ENCODE assay signal across 25 cellular contexts in the genomic region with DNA sequence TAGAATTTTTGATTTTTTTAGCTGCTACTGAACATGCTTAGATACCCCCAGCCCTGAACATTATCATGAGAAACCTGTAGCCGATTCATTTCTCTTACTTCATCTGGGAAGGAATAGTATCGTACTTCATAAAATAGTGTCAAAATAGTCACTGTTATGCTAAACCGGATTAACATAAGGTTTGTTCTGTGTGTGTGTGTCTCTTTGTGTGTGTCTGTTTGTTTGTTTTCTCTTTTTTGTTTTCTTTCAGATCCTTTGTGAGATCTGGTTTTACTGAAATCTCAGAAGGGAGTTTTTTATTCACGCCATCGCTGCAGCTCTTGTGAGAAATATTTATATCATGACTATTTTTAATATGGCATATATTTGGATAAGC. TPM values are rescaled to one million over a fixed set of nuclear protein-coding genes. Genes with fewer than 3 reads are reported as not detected.
DNase-seq lines count a peak whose midpoint lies in the region; ATAC-seq, FAIRE-seq and TF ChIP-seq lines count a peak whose summit lies in the region.
"Had no signal": no experiment of that assay in that cellular context is flagged by ENCODE, and none has a peak within 500 bp of the region (broad histone marks: within the 10 kb centered on the region; RNA-seq: fewer than 3 reads in every experiment).

No MANE protein-coding gene starts in this region.

- H3K4me3 ChIP-seq in ACC112 (ENCODE audit: low read depth, low read length) (peak overlapping the region; percentile 65; the same call in 1 of the 2 replicates), astrocyte (ENCODE audit: insufficient read depth, low read depth, low read length) (no peak overlapping the region), iPS-15b (ENCODE audit: low read depth, low read length) (peak overlapping the region; percentile 2), psoas muscle (peak overlapping the region; percentile 54)
- H3K4me3 ChIP-seq: pancreas had no signal

- no peak for FAIRE-seq in astrocyte (lab: Jason Lieb, UNC)
- FAIRE-seq: pancreas, small intestine had no signal

- no peaks in the 10 kb centered on the region for H3K9me3 Mint-ChIP-seq in astrocyte (ENCODE audit: unreplicated experiment)

- no peak overlapping the region for H3K4me3 Mint-ChIP-seq in astrocyte (ENCODE audit: unreplicated experiment)

- 37 to 48% (median 38%) methylated on average over 5 of the region's 5 CpGs for WGBS in psoas muscle, 3 donors

- H3K9ac ChIP-seq in astrocyte (ENCODE audit: low read length): no peak overlapping the region
- H3K9ac ChIP-seq in iPS-15b (ENCODE audit: low read depth, low read length): no peak overlapping the region
- H3K9ac ChIP-seq: GM23248 had no signal

- H3K36me3 Mint-ChIP-seq in astrocyte (ENCODE audit: low read depth, unreplicated experiment): peaks cover 2% of the 10 kb centered on the region
- H3K36me3 Mint-ChIP-seq: CD4-positive, CD25-positive, alpha-beta regulatory T cell had no signal

- H3K36me3 ChIP-seq in ACC112 (ENCODE audit: insufficient read depth, low read length) (no peaks in the 10 kb centered on the region), astrocyte (ENCODE audit: insufficient read depth, low read length) (no peaks in the 10 kb centered on the region), iPS-15b (ENCODE audit: control insufficient read depth, insufficient read depth, low read length) (no peaks in the 10 kb centered on the region), psoas muscle (ENCODE audit: insufficient read depth in 1 of 2, low read depth in 1 of 2) (no peaks in the 10 kb centered on the region)
- H3K36me3 ChIP-seq: pancreas, WERI-Rb-1 had no signal

- intact Hi-C loops in psoas muscle (cut with DNase I): no loop called here

- peaks cover 8% of the 10 kb centered on the region; the same call in 1 of the 2 replicates for H3K27me3 ChIP-seq in ACC112 (ENCODE audit: insufficient read depth, low read length)
- peaks cover 8% of the 10 kb centered on the region for H3K27me3 ChIP-seq in astrocyte (ENCODE audit: insufficient read depth, low read length)
- H3K27me3 ChIP-seq in iPS-15b (ENCODE audit: control insufficient read depth, insufficient read depth, low read length): peaks cover 28% of the 10 kb centered on the region
- H3K27me3 ChIP-seq in psoas muscle (ENCODE audit: insufficient read depth in 3 of 3, low read length in 2 of 3): no peaks in the 10 kb centered on the region
- H3K27me3 ChIP-seq: pancreas had no signal

- H3K27ac ChIP-seq in ACC112 (ENCODE audit: low read depth, low read length): no peak overlapping the region
- no peak overlapping the region for H3K27ac ChIP-seq in astrocyte (ENCODE audit: low read depth, low read length)
- peak overlapping the region; percentile 58 for H3K27ac ChIP-seq in psoas muscle
- H3K27ac ChIP-seq: foreskin keratinocyte, GM23248, pancreas, WERI-Rb-1 had no signal

- H3K4me1 ChIP-seq in ACC112 (ENCODE audit: control insufficient read depth, insufficient read depth, low read length, unreplicated experiment): peaks cover 9% of the 10 kb centered on the region
- H3K4me1 ChIP-seq in astrocyte (ENCODE audit: insufficient read depth, low read length): peaks cover 8% of the 10 kb centered on the region
- peaks cover 41% of the 10 kb centered on the region for H3K4me1 ChIP-seq in iPS-15b (ENCODE audit: control insufficient read depth, insufficient read depth, low read length)
- peaks cover 5% of the 10 kb centered on the region for H3K4me1 ChIP-seq in psoas muscle
- H3K4me1 ChIP-seq: foreskin keratinocyte, pancreas had no signal

- H3K79me2 ChIP-seq in ACC112 (ENCODE audit: control insufficient read depth, insufficient read depth, low read length, unreplicated experiment) (no peaks in the 10 kb centered on the region), astrocyte (ENCODE audit: insufficient read depth, low read length) (no peaks in the 10 kb centered on the region)

- peak overlapping the region; percentile 76 for H3K4me2 ChIP-seq in astrocyte (ENCODE audit: low read length)

- H3K27ac Mint-ChIP-seq in astrocyte (ENCODE audit: unreplicated experiment): no peak overlapping the region
- H3K27ac Mint-ChIP-seq: CD4-positive, CD25-positive, alpha-beta regulatory T cell had no signal

- ATAC-seq in psoas muscle (no peak), HG02623 (IDR thresholded peaks at IDR 0.05; ENCODE audit: unreplicated experiment) (no peak)
- ATAC-seq: foreskin keratinocyte, left ventricle myocardium superior, pancreas had no signal

- DNase-seq in astrocyte (ENCODE audit: low read depth) (no peak), psoas muscle (no peak), NCI-H226 (no peak), AG08396 (ENCODE audit: low spot score) (no peak)
- no peak for DNase-seq in stimulated activated CD4-positive, alpha-beta T cell treated with anti-CD3 and anti-CD28 coated beads, Interleukin-4, amount 100 ng/mL, for 24 hours
- DNase-seq: activated CD4-positive, alpha-beta T cell treated with anti-CD3 and anti-CD28 coated beads, Interleukin-2, amount 50 U/mL, for 4 hours; activated naive CD4-positive, alpha-beta T cell; activated T-cell treated with anti-CD3 and anti-CD28 coated beads for 4 hours; CD4-positive, CD25-positive, alpha-beta regulatory T cell; foreskin keratinocyte; KG1; left ventricle myocardium superior; NCI-H1048; NCI-H2081 treated with DMSO at 0.1 percent for 48 hours; NCI-H526; pancreas; Right ventricle myocardium superior; small intestine; WERI-Rb-1 had no signal

- TF ChIP-seq CTCF in astrocyte (IDR thresholded peaks at IDR 0.05; ENCODE audit: insufficient read depth, low read depth, low read length) (no peak), psoas muscle (IDR thresholded peaks at IDR 0.05) (no peak)

- peaks cover 8% of the 10 kb centered on the region for H3K27me3 Mint-ChIP-seq in astrocyte (ENCODE audit: low read depth, unreplicated experiment)

- H4K20me1 ChIP-seq in astrocyte (ENCODE audit: insufficient read depth, low read length): no peaks in the 10 kb centered on the region

- H3K4me1 Mint-ChIP-seq in astrocyte (ENCODE audit: low read depth, unreplicated experiment): peaks cover 6% of the 10 kb centered on the region

- H3K9me3 ChIP-seq in astrocyte (ENCODE audit: insufficient read depth, low read depth, low read length) (no peaks in the 10 kb centered on the region), iPS-15b (ENCODE audit: control insufficient read depth, insufficient read depth, low read length) (no peaks in the 10 kb centered on the region), psoas muscle (no peaks in the 10 kb centered on the region)
- H3K9me3 ChIP-seq: pancreas had no signal

- no peak overlapping the region for H2AFZ ChIP-seq in ACC112 (ENCODE audit: low read length, unreplicated experiment)
- no peak overlapping the region for H2AFZ ChIP-seq in astrocyte (ENCODE audit: low read depth, low read length)

RNA-seq across cellular contexts. Expression of a gene that starts 0.8 kb away (rescaled TPM):
- total RNA-seq in astrocyte (0.41 and 2.0 TPM in 2 replicates), psoas muscle (1 to 10 TPM; 1.3 to 7.3 (median 2.6) TPM)
- 1 to 10 TPM in 2 of 3 donors, under 1 TPM in 1; 0.20 to 1.4 (median 1.4) TPM for polyA plus RNA-seq in psoas muscle
- total RNA-seq: A673; CD4-positive, CD25-positive, alpha-beta regulatory T cell; foreskin keratinocyte; GM23248; left ventricle myocardium superior; pancreas; T-helper 1 cell treated with Interleukin-12 subunit alpha and Interleukin-12 subunit beta and Interleukin-4 antibody, amounts not matched to agents 30 ng/mL and 1 ng/mL, for 36 hours had no signal
- polyA plus RNA-seq: CD4-positive, CD25-positive, alpha-beta regulatory T cell; foreskin keratinocyte; GM23248 had no signal

RNA-seq across cellular contexts. Expression of a gene that starts 56.1 kb away (rescaled TPM):
- total RNA-seq in astrocyte (10.6 and 13.2 TPM in 2 replicates), psoas muscle (10 to 100 TPM in 3 of 4 donors, 1 to 10 TPM in 1; 6.7 to 14.0 (median 13.4) TPM)
- polyA plus RNA-seq in psoas muscle: 10 to 100 TPM in 1 of 3 donors, 1 to 10 TPM in 2; 6.4 to 15.0 (median 7.2) TPM
